ENCODE assay signal across 9 cellular contexts in the genomic region with DNA sequence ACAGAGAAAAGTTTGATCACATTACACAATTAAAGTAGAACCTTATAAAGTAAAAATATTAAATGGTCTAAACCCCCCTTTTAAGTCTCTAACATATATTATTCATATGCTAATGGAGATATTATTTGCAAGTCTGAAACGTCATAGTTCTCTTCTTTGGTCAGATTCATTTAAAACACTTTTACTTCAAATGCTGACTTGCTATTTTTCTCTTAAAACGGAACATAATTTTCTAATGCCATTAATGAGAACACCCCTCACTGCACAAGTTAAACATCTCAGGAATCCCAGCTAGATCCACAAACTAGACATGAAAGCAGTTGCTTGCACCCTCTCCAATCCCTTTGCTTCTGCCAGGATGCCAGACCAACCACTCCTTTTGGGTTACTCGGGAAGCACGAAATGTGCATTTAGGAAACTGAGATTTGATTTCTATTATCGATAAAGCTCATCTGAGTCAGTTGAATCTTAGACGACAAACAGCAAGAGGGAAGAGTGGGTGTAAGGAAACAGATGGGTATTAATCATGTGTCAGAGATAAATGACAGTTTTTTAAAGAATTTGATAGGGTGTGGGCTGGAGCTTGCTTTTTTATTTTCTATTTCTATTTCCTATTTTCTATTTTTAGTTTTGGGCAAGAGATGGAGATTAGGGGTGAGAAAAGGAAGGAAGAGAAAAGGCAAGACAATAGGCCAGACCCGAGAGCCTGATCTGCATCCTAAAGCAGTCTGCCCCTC. TPM values are rescaled to one million over a fixed set of nuclear protein-coding genes. Genes with fewer than 3 reads are reported as not detected.
DNase-seq lines count a peak whose midpoint lies in the region; ATAC-seq lines count a peak whose summit lies in the region.
"Had no signal": no experiment of that assay in that cellular context is flagged by ENCODE, and none has a peak within 500 bp of the region (broad histone marks: within the 10 kb centered on the region; RNA-seq: fewer than 3 reads in every experiment).

No MANE protein-coding gene starts in this region.

- H3K9me3 Mint-ChIP-seq in activated T-cell treated with anti-CD3 and anti-CD28 coated beads, Interleukin-2, amount 50 U/mL, for 24 hours: no peaks in the 10 kb centered on the region
- H3K9me3 Mint-ChIP-seq in stimulated activated naive B cell treated with anti-CD40 and anti-IgM and Interleukin-4, amounts not matched to agents 10 μg/mL and 1 μg/mL and 100 μg/mL, for 72 hours: no peaks in the 10 kb centered on the region

- H3K4me1 Mint-ChIP-seq in activated T-cell treated with anti-CD3 and anti-CD28 coated beads, Interleukin-2, amount 50 U/mL, for 24 hours (ENCODE audit: low read depth): peaks cover 20% of the 10 kb centered on the region
- peaks cover 13% of the 10 kb centered on the region for H3K4me1 Mint-ChIP-seq in T-helper 17 cell
- peaks cover 13 to 21% of the 10 kb centered on the region in 2 donors for H3K4me1 Mint-ChIP-seq in stimulated activated naive B cell treated with anti-CD40 and anti-IgM and Interleukin-4, amounts not matched to agents 10 μg/mL and 1 μg/mL and 100 μg/mL, for 72 hours

- no peaks in the 10 kb centered on the region for H3K36me3 Mint-ChIP-seq in activated T-cell treated with anti-CD3 and anti-CD28 coated beads, Interleukin-2, amount 50 U/mL, for 24 hours (ENCODE audit: low read depth)
- H3K36me3 Mint-ChIP-seq in T-helper 17 cell (ENCODE audit: low read depth): peaks cover 4% of the 10 kb centered on the region
- H3K36me3 Mint-ChIP-seq in stimulated activated naive B cell treated with anti-CD40 and anti-IgM and Interleukin-4, amounts not matched to agents 10 μg/mL and 1 μg/mL and 100 μg/mL, for 72 hours: no peaks in the 10 kb centered on the region

- no peak overlapping the region for H3K27ac Mint-ChIP-seq in activated T-cell treated with anti-CD3 and anti-CD28 coated beads, Interleukin-2, amount 50 U/mL, for 24 hours
- peak overlapping the region; percentile 54 for H3K27ac Mint-ChIP-seq in T-helper 17 cell
- peak overlapping the region; percentile 83 for H3K27ac Mint-ChIP-seq in stimulated activated naive B cell treated with anti-CD40 and anti-IgM and Interleukin-4, amounts not matched to agents 10 μg/mL and 1 μg/mL and 100 μg/mL, for 72 hours

- H3K27me3 Mint-ChIP-seq in activated T-cell treated with anti-CD3 and anti-CD28 coated beads, Interleukin-2, amount 50 U/mL, for 24 hours: peaks cover 54% of the 10 kb centered on the region
- peaks cover 74% of the 10 kb centered on the region for H3K27me3 Mint-ChIP-seq in T-helper 17 cell
- peaks cover 16 to 17% of the 10 kb centered on the region in 2 donors for H3K27me3 Mint-ChIP-seq in stimulated activated naive B cell treated with anti-CD40 and anti-IgM and Interleukin-4, amounts not matched to agents 10 μg/mL and 1 μg/mL and 100 μg/mL, for 72 hours

- H3K9me3 ChIP-seq in T-helper 17 cell (ENCODE audit: control insufficient read depth, low read length, poor library complexity, severe bottlenecking): no peaks in the 10 kb centered on the region

- ATAC-seq in T-helper 17 cell (no peak), GM19395 (IDR thresholded peaks at IDR 0.05; ENCODE audit: unreplicated experiment) (no peak)
- peak; percentile 1 to 4 for ATAC-seq in stimulated activated naive B cell treated with anti-CD40 and anti-IgM and Interleukin-4, amounts not matched to agents 10 μg/mL and 1 μg/mL and 100 μg/mL, for 72 hours (replicated peaks)

- DNase-seq in activated T-cell treated with anti-CD3 and anti-CD28 coated beads, Interleukin-2, amount 50 U/mL, for 24 hours: no peak
- DNase-seq in activated T-cell treated with anti-CD3 and anti-CD28 coated beads, Interleukin-2, amount 50 U/mL, for 1 hour: no peak
- DNase-seq in T-helper 17 cell (no peak), iPS DF 19.7 (ENCODE audit: low read depth, low spot score) (peak; percentile 69), NCI-H187 treated with DMSO at 0.1 percent for 48 hours (lab: John Stamatoyannopoulos, UW) (no peak)
- no peak for DNase-seq in stimulated activated naive B cell treated with anti-CD40 and anti-IgM and Interleukin-4, amounts not matched to agents 10 μg/mL and 1 μg/mL and 100 μg/mL, for 72 hours
- no peak for DNase-seq in central memory CD4-positive, alpha-beta T cell
- DNase-seq: SHP77 treated with DMSO at 0.1 percent for 48 hours had no signal

- peak overlapping the region; percentile 75 for H3K4me3 Mint-ChIP-seq in activated T-cell treated with anti-CD3 and anti-CD28 coated beads, Interleukin-2, amount 50 U/mL, for 24 hours
- H3K4me3 Mint-ChIP-seq in T-helper 17 cell: peak overlapping the region; percentile 84
- H3K4me3 Mint-ChIP-seq in stimulated activated naive B cell treated with anti-CD40 and anti-IgM and Interleukin-4, amounts not matched to agents 10 μg/mL and 1 μg/mL and 100 μg/mL, for 72 hours: peak overlapping the region; percentile 89 to 92

RNA-seq across cellular contexts. Expression of a gene that starts 1.5 kb away (rescaled TPM):
- 1 to 10 TPM in 1 of 2 donors, under 1 TPM in 1; 0.34 to 1.3 TPM for total RNA-seq in T-helper 17 cell

RNA-seq across cellular contexts. Expression of a gene that starts 23.9 kb away (rescaled TPM):
- not detected for total RNA-seq in T-helper 17 cell

RNA-seq across cellular contexts. Expression of a gene that starts 53.9 kb away (rescaled TPM):
- under 1 TPM in 1 of 2 donors, not detected in 1; 0.15 TPM for total RNA-seq in T-helper 17 cell

Comparison
In these comparisons a context has a peak if more than half of its experiments do, and no peak if none do; other contexts are left out.
1. ATAC-seq: peak in stimulated activated naive B cell treated with anti-CD40 and anti-IgM and Interleukin-4, amounts not matched to agents 10 μg/mL and 1 μg/mL and 100 μg/mL, for 72 hours (2 of 2); none in T-helper 17 cell (single experiment) and GM19395 (single experiment).
2. Peak in every context shown above with its lines, with median percentiles within 50 percentile points of each other: H3K4me3 Mint-ChIP-seq.